In genomic region chr16:49875812-49876715, GRCh38 we compare ENCODE assay signal across 1 cellular context.
A peak's percentile ranks its signal among the peaks of the same experiment; 100 is the strongest.
TF ChIP-seq lines count a peak whose summit lies in the region.

No MANE protein-coding gene starts in this region.

TF ChIP-seq in HepG2, 621 proteins besides CTCF, POLR2A, EP300 and RAD21:
- TF ChIP-seq RBM39 (IDR thresholded peaks at IDR 0.05; ENCODE audit: low read depth, low read length, poor library complexity, severe bottlenecking) (peak; percentile 37), KDM5B (CRISPR knock-in tag; IDR thresholded peaks at IDR 0.05; ENCODE audit: borderline replicate concordance) (0 out of 2 replicates have a peak, but pooled peaks have one; percentile 10), PCBP1 (IDR thresholded peaks at IDR 0.05; ENCODE audit: borderline replicate concordance, low read depth, low read length) (no peak), NRL (CRISPR knock-in tag; IDR thresholded peaks at IDR 0.05; ENCODE audit: borderline replicate concordance) (no peak)
